1 cellular context compared by ENCODE assay signal in genomic region chr3:123385981-123386380, GRCh38.
TF ChIP-seq lines count a peak whose summit lies in the region.

No MANE protein-coding gene starts in this region.

TF ChIP-seq in HepG2, 621 proteins besides CTCF, POLR2A, EP300 and RAD21 (continued from another document):
- no peak for TF ChIP-seq ZZZ3 (CRISPR knock-in tag; IDR thresholded peaks at IDR 0.05; ENCODE audit: borderline replicate concordance)
- no peak for TF ChIP-seq ZNF335 (CRISPR knock-in tag; IDR thresholded peaks at IDR 0.05)
- no peak for TF ChIP-seq PAXIP1 (CRISPR knock-in tag; conservative IDR thresholded peaks at IDR 0.05)
- no peak for TF ChIP-seq USF2 (IDR thresholded peaks at IDR 0.05; ENCODE audit: low read depth, low read length)
- TF ChIP-seq USF2 (CRISPR knock-in tag; IDR thresholded peaks at IDR 0.05; ENCODE audit: borderline replicate concordance), result no peak
- no peak for TF ChIP-seq MYC (CRISPR knock-in tag; IDR thresholded peaks at IDR 0.05; ENCODE audit: borderline replicate concordance)
